Comparison of ENCODE assay signal across 11 cellular contexts in genomic region chr19:55248166-55248675, GRCh38. TPM values are rescaled to one million over a fixed set of nuclear protein-coding genes. Genes with fewer than 3 reads are reported as not detected.
DNase-seq lines count a peak whose midpoint lies in the region; ATAC-seq and TF ChIP-seq lines count a peak whose summit lies in the region.
"Had no signal": no experiment of that assay in that cellular context is flagged by ENCODE, and none has a peak within 500 bp of the region (broad histone marks: within the 10 kb centered on the region; RNA-seq: fewer than 3 reads in every experiment).

No MANE protein-coding gene starts in this region.

- H3K9ac ChIP-seq in neural progenitor cell, result peak overlapping the region; percentile 27

- no peaks in the 10 kb centered on the region for H3K36me3 ChIP-seq in neural progenitor cell

- H3F3A ChIP-seq in neural progenitor cell (ENCODE audit: low read depth), result no peaks in the 10 kb centered on the region

- POLR2A ChIA-PET in activated CD4-positive, alpha-beta T cell treated with anti-CD3 and anti-CD28 coated beads, Interleukin-2, amount 10 ng/mL, durations not matched to agents 7 days and 5 days (lab: Charles Lee), result no interaction called here

- no peak overlapping the region for H3K4me3 Mint-ChIP-seq in activated CD4-positive, alpha-beta T cell treated with anti-CD3 and anti-CD28 coated beads, Interleukin-2, amount 10 ng/mL, durations not matched to agents 7 days and 5 days
- no peak overlapping the region for H3K4me3 Mint-ChIP-seq in activated naive CD8-positive, alpha-beta T cell treated with anti-CD3 and anti-CD28 coated beads for 36 hours
- H3K4me3 Mint-ChIP-seq in neural progenitor cell, result no peak overlapping the region

- no peak overlapping the region for H3K4me2 ChIP-seq in neural progenitor cell

- peaks cover 57% of the 10 kb centered on the region for H3K79me2 ChIP-seq in neural progenitor cell (ENCODE audit: low read depth)

- CTCF ChIA-PET in activated CD4-positive, alpha-beta T cell treated with anti-CD3 and anti-CD28 coated beads, Interleukin-2, amount 10 ng/mL, durations not matched to agents 7 days and 5 days (lab: Charles Lee), result no interaction called here

- H3K36me3 Mint-ChIP-seq in activated CD4-positive, alpha-beta T cell treated with anti-CD3 and anti-CD28 coated beads, Interleukin-2, amount 10 ng/mL, durations not matched to agents 7 days and 5 days (ENCODE audit: low read depth), result peaks cover 38% of the 10 kb centered on the region
- H3K36me3 Mint-ChIP-seq in activated naive CD8-positive, alpha-beta T cell treated with anti-CD3 and anti-CD28 coated beads for 36 hours, result peaks cover 24% of the 10 kb centered on the region
- peaks cover 4% of the 10 kb centered on the region for H3K36me3 Mint-ChIP-seq in neural progenitor cell

- H3K9me3 ChIP-seq in neural progenitor cell (ENCODE audit: low read depth), result no peaks in the 10 kb centered on the region
- H3K9me3 ChIP-seq: esophagus muscularis mucosa, tibial artery had no signal

- no peaks in the 10 kb centered on the region for H3K9me3 Mint-ChIP-seq in activated CD4-positive, alpha-beta T cell treated with anti-CD3 and anti-CD28 coated beads, Interleukin-2, amount 10 ng/mL, durations not matched to agents 7 days and 5 days
- no peaks in the 10 kb centered on the region for H3K9me3 Mint-ChIP-seq in activated naive CD8-positive, alpha-beta T cell treated with anti-CD3 and anti-CD28 coated beads for 36 hours
- no peaks in the 10 kb centered on the region for H3K9me3 Mint-ChIP-seq in neural progenitor cell

- no peaks in the 10 kb centered on the region for H3K27me3 Mint-ChIP-seq in activated CD4-positive, alpha-beta T cell treated with anti-CD3 and anti-CD28 coated beads, Interleukin-2, amount 10 ng/mL, durations not matched to agents 7 days and 5 days
- no peaks in the 10 kb centered on the region for H3K27me3 Mint-ChIP-seq in activated naive CD8-positive, alpha-beta T cell treated with anti-CD3 and anti-CD28 coated beads for 36 hours
- H3K27me3 Mint-ChIP-seq in neural progenitor cell (ENCODE audit: insufficient read depth, low read depth), result peaks cover 3% of the 10 kb centered on the region

- TF ChIP-seq CTCF in neural progenitor cell (IDR thresholded peaks at IDR 0.05) (no peak), omental fat pad (IDR thresholded peaks at IDR 0.05) (no peak)

- no peak for ATAC-seq in omental fat pad (ENCODE audit: low FRiP score)

- no peak overlapping the region for H3K27ac ChIP-seq in neural progenitor cell
- H3K27ac ChIP-seq: tibial artery had no signal

- no peaks in the 10 kb centered on the region for H3K27me3 ChIP-seq in neural progenitor cell
- H3K27me3 ChIP-seq: esophagus muscularis mucosa, tibial artery had no signal

- H3K27ac Mint-ChIP-seq in activated CD4-positive, alpha-beta T cell treated with anti-CD3 and anti-CD28 coated beads, Interleukin-2, amount 10 ng/mL, durations not matched to agents 7 days and 5 days, result peak overlapping the region; percentile 9
- H3K27ac Mint-ChIP-seq in activated naive CD8-positive, alpha-beta T cell treated with anti-CD3 and anti-CD28 coated beads for 36 hours, result peak overlapping the region; percentile 65
- no peak overlapping the region for H3K27ac Mint-ChIP-seq in neural progenitor cell

- H4K20me1 ChIP-seq in neural progenitor cell (ENCODE audit: low read depth), result peaks cover 67% of the 10 kb centered on the region

- no peak overlapping the region for H3K4me3 ChIP-seq in neural progenitor cell
- H3K4me3 ChIP-seq: esophagus muscularis mucosa, tibial artery had no signal

- no peaks in the 10 kb centered on the region for H3K4me1 ChIP-seq in neural progenitor cell

- no peak for DNase-seq in activated CD4-positive, alpha-beta T cell treated with anti-CD3 and anti-CD28 coated beads, Interleukin-2, amount 10 ng/mL, durations not matched to agents 7 days and 5 days
- DNase-seq in activated CD4-positive, alpha-beta T cell treated with anti-CD3 and anti-CD28 coated beads, Interleukin-2, amount 50 U/mL, for 1 hour, result no peak
- no peak for DNase-seq in activated naive CD8-positive, alpha-beta T cell treated with anti-CD3 and anti-CD28 coated beads for 36 hours
- DNase-seq in neural progenitor cell (ENCODE audit: low spot score), result no peak
- no peak for DNase-seq in omental fat pad (ENCODE audit: low spot score)
- no peak for DNase-seq in glomerular visceral epithelial cell (ENCODE audit: extremely low spot score)
- DNase-seq: DMS 273 treated with DMSO at 0.1 percent for 48 hours, NCI-H446 treated with DMSO at 0.1 percent for 48 hours, tibial artery had no signal

- no peak overlapping the region for H2AFZ ChIP-seq in neural progenitor cell (replicated peaks)

- H3K4me1 Mint-ChIP-seq in activated CD4-positive, alpha-beta T cell treated with anti-CD3 and anti-CD28 coated beads, Interleukin-2, amount 10 ng/mL, durations not matched to agents 7 days and 5 days, result peaks cover 37% of the 10 kb centered on the region
- peaks cover 39% of the 10 kb centered on the region for H3K4me1 Mint-ChIP-seq in activated naive CD8-positive, alpha-beta T cell treated with anti-CD3 and anti-CD28 coated beads for 36 hours
- peaks cover 6% of the 10 kb centered on the region for H3K4me1 Mint-ChIP-seq in neural progenitor cell

RNA-seq across cellular contexts. Expression of gene PPP6R1, which starts 10.6 kb away (rescaled TPM):
- 100 to 1,000 TPM; 189 to 222 TPM for total RNA-seq in activated CD4-positive, alpha-beta T cell treated with anti-CD3 and anti-CD28 coated beads, Interleukin-2, amount 10 ng/mL, durations not matched to agents 7 days and 5 days
- total RNA-seq in activated naive CD8-positive, alpha-beta T cell treated with anti-CD3 and anti-CD28 coated beads for 36 hours, result 100 to 1,000 TPM; 226 to 227 TPM
- total RNA-seq in neural progenitor cell (ENCODE audit: low replicate concordance) (13.1 and 40.4 TPM in 2 replicates), omental fat pad (10 to 100 TPM; 27.8 to 43.6 (median 35.5) TPM)

RNA-seq across cellular contexts. Expression of gene TMEM86B, which starts 19.7 kb away (rescaled TPM):
- total RNA-seq in activated CD4-positive, alpha-beta T cell treated with anti-CD3 and anti-CD28 coated beads, Interleukin-2, amount 10 ng/mL, durations not matched to agents 7 days and 5 days, result 10 to 100 TPM; 12.7 to 16.7 TPM
- 1 to 10 TPM; 7.3 to 7.9 TPM for total RNA-seq in activated naive CD8-positive, alpha-beta T cell treated with anti-CD3 and anti-CD28 coated beads for 36 hours
- 1.4 and 3.3 TPM in 2 replicates for total RNA-seq in neural progenitor cell (ENCODE audit: low replicate concordance)
- total RNA-seq in omental fat pad, result 1 to 10 TPM in 3 of 4 donors, under 1 TPM in 1; 0.65 to 3.5 (median 2.5) TPM

RNA-seq across cellular contexts. Expression of gene HSPBP1, which starts 31.7 kb away (rescaled TPM):
- total RNA-seq in activated CD4-positive, alpha-beta T cell treated with anti-CD3 and anti-CD28 coated beads, Interleukin-2, amount 10 ng/mL, durations not matched to agents 7 days and 5 days, result 10 to 100 TPM; 23.1 to 26.9 TPM
- 10 to 100 TPM; 68.0 to 69.7 TPM for total RNA-seq in activated naive CD8-positive, alpha-beta T cell treated with anti-CD3 and anti-CD28 coated beads for 36 hours
- total RNA-seq in neural progenitor cell (ENCODE audit: low replicate concordance), result 15.0 and 43.1 TPM in 2 replicates
- total RNA-seq in omental fat pad, result 10 to 100 TPM; 19.5 to 25.9 (median 21.2) TPM

RNA-seq across cellular contexts. Expression of gene BRSK1, which starts 35.6 kb away (rescaled TPM):
- total RNA-seq in activated CD4-positive, alpha-beta T cell treated with anti-CD3 and anti-CD28 coated beads, Interleukin-2, amount 10 ng/mL, durations not matched to agents 7 days and 5 days, result 1 to 10 TPM; 6.8 TPM
- total RNA-seq in activated naive CD8-positive, alpha-beta T cell treated with anti-CD3 and anti-CD28 coated beads for 36 hours, result 1 to 10 TPM; 5.6 to 6.4 TPM
- total RNA-seq in neural progenitor cell (ENCODE audit: low replicate concordance) (24.1 and 43.1 TPM in 2 replicates), omental fat pad (1 to 10 TPM in 1 of 4 donors, under 1 TPM in 1, not detected in 2; 0.19 to 2.1 TPM)

RNA-seq across cellular contexts. Expression of gene PTPRH, which starts 38.9 kb away (rescaled TPM):
- not detected for total RNA-seq in activated CD4-positive, alpha-beta T cell treated with anti-CD3 and anti-CD28 coated beads, Interleukin-2, amount 10 ng/mL, durations not matched to agents 7 days and 5 days
- not detected for total RNA-seq in activated naive CD8-positive, alpha-beta T cell treated with anti-CD3 and anti-CD28 coated beads for 36 hours
- total RNA-seq in neural progenitor cell (ENCODE audit: low replicate concordance), result not detected in 2 replicates
- total RNA-seq in omental fat pad, result 1 to 10 TPM; 1.4 to 9.8 (median 5.5) TPM
- total RNA-seq: mononuclear cell had no signal
